ENCODE assay signal across 9 cellular contexts in genomic region chr9:108057421-108058136, GRCh38.
A peak's percentile ranks its signal among the peaks of the same experiment; 100 is the strongest.
DNase-seq lines count a peak whose midpoint lies in the region; ATAC-seq and TF ChIP-seq lines count a peak whose summit lies in the region.
"Had no signal": no experiment of that assay in that cellular context is flagged by ENCODE, and none has a peak within 500 bp of the region (broad histone marks: within the 10 kb centered on the region; RNA-seq: fewer than 3 reads in every experiment).

No MANE protein-coding gene starts in this region.

- H3K27me3 ChIP-seq in adrenal gland = peaks cover 6% of the 10 kb centered on the region
- H3K27me3 ChIP-seq in stomach = no peaks in the 10 kb centered on the region

- H3K36me3 ChIP-seq in adrenal gland (replicated peaks in 1 of 2) (no peaks in the 10 kb centered on the region), stomach (no peaks in the 10 kb centered on the region)

- TF ChIP-seq CTCF in adrenal gland (IDR thresholded peaks at IDR 0.05) = no peak
- no peak for TF ChIP-seq CTCF in stomach (IDR thresholded peaks at IDR 0.05)

- intact Hi-C loops in adrenal gland (cut with DNase I) = no loop called here
- intact Hi-C loops in left ventricle myocardium superior (cut with micrococcal nuclease) = no loop called here
- intact Hi-C loops in stomach (cut with DNase I; ENCODE audit: low total_unique reads) = no loop called here

- ATAC-seq in left ventricle myocardium superior = peak; percentile 71
- no peak for ATAC-seq in GM21717 (IDR thresholded peaks at IDR 0.05; ENCODE audit: unreplicated experiment)
- ATAC-seq: natural killer cell treated with Interleukin-12 subunit alpha and Interleukin-12 subunit beta and Interleukin-15 and Interleukin-18, amount 100 ng/mL, for 72 hours had no signal

- DNase-seq in HPDE6-E6E7 (ENCODE audit: extremely low spot score) = peak; percentile 58
- DNase-seq in adrenal gland = peak in 6 of 7 donors; percentile 12 to 61 (median 42)
- no peak for DNase-seq in left ventricle myocardium superior
- no peak for DNase-seq in stomach
- DNase-seq in activated naive CD4-positive, alpha-beta T cell treated with anti-CD3 and anti-CD28 coated beads, Interleukin-2, amount 50 U/mL, for 16 hours = no peak
- no peak for DNase-seq in erythroblast (lab: John Stamatoyannopoulos, UW)
- DNase-seq in DMS153 (lab: John Stamatoyannopoulos, UW) = no peak

- WGBS in adrenal gland, 4 donors = 67 to 76% (median 71%) methylated on average over 7 of the region's 7 CpGs
- 57 to 70% (median 64%) methylated on average over 7 of the region's 7 CpGs for WGBS in stomach, 5 donors

- H3K4me3 ChIP-seq in adrenal gland (no peak overlapping the region), stomach (no peak overlapping the region)

- TF ChIP-seq POLR2A in adrenal gland (IDR thresholded peaks at IDR 0.05) (no peak), stomach (IDR thresholded peaks at IDR 0.05) (no peak), erythroblast (IDR thresholded peaks at IDR 0.05; ENCODE audit: low read length) (no peak)

- H3K27ac ChIP-seq in adrenal gland (peak overlapping the region in 1 of 5 donors; percentile 1), stomach (peak overlapping the region in 3 of 5 donors; percentile 40 to 64 (median 63))

- H3K9me3 ChIP-seq in adrenal gland (replicated peaks in 1 of 3) (no peaks in the 10 kb centered on the region), stomach (no peaks in the 10 kb centered on the region)

- H3K4me1 ChIP-seq in adrenal gland (replicated peaks in 1 of 2) (peaks cover 0 to 29% of the 10 kb centered on the region in 2 donors), stomach (peaks cover 22 to 56% (median 35%) of the 10 kb centered on the region in 4 donors)

- TF ChIP-seq EP300 in stomach (IDR thresholded peaks at IDR 0.05) = no peak

Comparison
In these comparisons a context has a peak if more than half of its experiments do, and no peak if none do; other contexts are left out.
1. DNase-seq: peak in HPDE6-E6E7 (single experiment) and adrenal gland (6 of 7); none in left ventricle myocardium superior (single experiment), stomach (single experiment), activated naive CD4-positive, alpha-beta T cell treated with anti-CD3 and anti-CD28 coated beads, Interleukin-2, amount 50 U/mL, for 16 hours (single experiment), erythroblast (0 of 2) and DMS153 (single experiment).